In the genomic region with DNA sequence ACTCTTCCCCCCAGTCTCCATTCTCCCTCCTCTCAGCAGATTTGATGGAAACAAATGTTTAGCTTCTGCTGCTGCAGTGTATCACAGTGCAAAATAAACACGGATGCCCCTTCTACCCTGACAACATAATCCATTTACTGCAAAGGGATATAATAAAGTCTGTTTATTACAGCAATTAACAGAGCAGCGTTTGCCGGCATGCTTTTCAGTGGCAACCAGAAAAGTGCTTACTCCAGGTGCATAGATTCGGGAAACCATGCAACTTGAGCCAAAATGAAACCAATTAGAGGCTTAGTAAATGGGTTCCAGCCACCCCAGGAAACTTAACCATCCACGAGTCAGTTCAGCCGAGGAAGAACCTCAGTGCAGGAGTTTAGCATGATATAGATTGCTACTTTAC, we compare ENCODE assay signal across 27 cellular contexts. TPM values are rescaled to one million over a fixed set of nuclear protein-coding genes. Genes with fewer than 3 reads are reported as not detected.
DNase-seq lines count a peak whose midpoint lies in the region; ATAC-seq, FAIRE-seq and TF ChIP-seq lines count a peak whose summit lies in the region.
"Had no signal": no experiment of that assay in that cellular context is flagged by ENCODE, and none has a peak within 500 bp of the region (broad histone marks: within the 10 kb centered on the region; RNA-seq: fewer than 3 reads in every experiment).

No MANE protein-coding gene starts in this region.

- TF ChIP-seq CTCF in OCI-LY7 (conservative IDR thresholded peaks at IDR 0.05; ENCODE audit: low read length): no peak

- CTCF ChIA-PET in OCI-LY7 (lab: Charles Lee; ENCODE audit: unreplicated experiment): no interaction called here

- POLR2A ChIA-PET in OCI-LY7 (lab: Charles Lee): no interaction called here

- DNase-seq in NCI-H2171 treated with DMSO at 0.1 percent for 48 hours (lab: John Stamatoyannopoulos, UW) (peak; percentile 7), NCI-H2171 (lab: John Stamatoyannopoulos, UW) (no peak), NCI-H2081 treated with DMSO at 0.1 percent for 48 hours (lab: John Stamatoyannopoulos, UW) (peak; percentile 90), OCI-LY7 (ENCODE audit: low spot score) (no peak), small intestine (peak; percentile 51), NCI-H1694 treated with DMSO at 0.1 percent for 48 hours (lab: John Stamatoyannopoulos, UW) (no peak), GOT3 (lab: John Stamatoyannopoulos, UW) (no peak)
- DNase-seq: activated CD4-positive, alpha-beta T cell treated with anti-CD3 and anti-CD28 coated beads for 4 hours; activated naive CD8-positive, alpha-beta T cell treated with anti-CD3 and anti-CD28 coated beads, Interleukin-2, amount 50 U/mL, for 24 hours; Caco-2; cortex of kidney; hypothalamus; lower lobe of right lung; stimulated activated CD4-positive, alpha-beta T cell treated with anti-CD3 and anti-CD28 coated beads, Interleukin-2, amount 100 ng/mL, for 24 hours; stimulated activated naive CD8-positive, alpha-beta T cell treated with anti-CD3 and anti-CD28 coated beads, Interleukin-15, Interleukin-2, amounts not matched to agents 100 U/mL and 50 U/mL, for 24 hours; SW 1271 had no signal

- H3K79me2 ChIP-seq in OCI-LY7 (ENCODE audit: insufficient read depth, low read depth, low read length): no peaks in the 10 kb centered on the region

- peak overlapping the region; percentile 10; the same call in 1 of the 2 replicates for H3K4me2 ChIP-seq in OCI-LY7 (ENCODE audit: low read length)

- H3K27ac ChIP-seq in OCI-LY7 (ENCODE audit: low read depth, low read length, poor library complexity, severe bottlenecking) (no peak overlapping the region), small intestine (ENCODE audit: low read depth in 1 of 2, low read length in 1 of 2) (no peak overlapping the region)
- H3K27ac ChIP-seq: 22Rv1, breast epithelium, lower lobe of right lung, tibial nerve had no signal

- H3K9me2 ChIP-seq in OCI-LY7 (ENCODE audit: insufficient read depth, low read length): no peaks in the 10 kb centered on the region

- no peak for FAIRE-seq in small intestine (lab: Jason Lieb, UNC)
- FAIRE-seq: H54, HTR-8/SVneo had no signal

- H3K36me3 ChIP-seq in OCI-LY7 (ENCODE audit: insufficient read depth, low read length) (no peaks in the 10 kb centered on the region), small intestine (ENCODE audit: control insufficient read depth in 2 of 2, insufficient read depth in 2 of 2, low read length in 2 of 2) (no peaks in the 10 kb centered on the region)
- H3K36me3 ChIP-seq: breast epithelium, lower lobe of right lung, tibial nerve had no signal

- intact Hi-C loops in OCI-LY7 (cut with micrococcal nuclease; ENCODE audit: unreplicated experiment): loop anchor here (5.0 kb wide), 2 partner anchors 82 to 162 kb away; no protein-coding TSS in a partner anchor

- no TSS peak for BruUV-seq in OCI-LY7 (replicated peaks; lab: Mats Ljungman, UMichigan)

- H2AFZ ChIP-seq in OCI-LY7 (ENCODE audit: low read length): no peak overlapping the region

- H3K9me3 ChIP-seq in OCI-LY7 (ENCODE audit: low read length) (no peaks in the 10 kb centered on the region), small intestine (ENCODE audit: control insufficient read depth, low read depth) (no peaks in the 10 kb centered on the region)
- H3K9me3 ChIP-seq: breast epithelium, Caco-2, lower lobe of right lung, tibial nerve had no signal

- no peaks in the 10 kb centered on the region for H4K20me1 ChIP-seq in OCI-LY7 (ENCODE audit: insufficient read depth, low read length)

- ATAC-seq in HG03520 (IDR thresholded peaks at IDR 0.05; ENCODE audit: unreplicated experiment): no peak
- ATAC-seq: activated naive CD8-positive, alpha-beta T cell treated with anti-CD3 and anti-CD28 coated beads, Interleukin-2, amount 50 U/mL, for 24 hours; activated T-helper 17 cell treated with anti-CD3 and anti-CD28 coated beads, Interleukin-2, amount 50 U/mL, for 72 hours; lower lobe of right lung; stimulated activated naive CD8-positive, alpha-beta T cell treated with anti-CD3 and anti-CD28 coated beads, Interleukin-15, Interleukin-2, amounts not matched to agents 100 U/mL and 50 U/mL, for 24 hours had no signal

- no peak overlapping the region for H3K4me3 ChIP-seq in OCI-LY7 (ENCODE audit: low read depth, low read length, poor library complexity, severe bottlenecking)
- H3K4me3 ChIP-seq in small intestine (ENCODE audit: low read depth in 1 of 2, low read length in 2 of 2): no peak overlapping the region
- H3K4me3 ChIP-seq: breast epithelium, lower lobe of right lung, tibial nerve had no signal

- WGBS in small intestine, 3 donors: 14 to 48% (median 25%) methylated on average over 6 of the region's 6 CpGs

- H3K4me1 ChIP-seq in OCI-LY7 (ENCODE audit: insufficient read depth, low read length, poor library complexity, severe bottlenecking) (peaks cover 64% of the 10 kb centered on the region), small intestine (ENCODE audit: control insufficient read depth in 2 of 2, insufficient read depth in 1 of 2, low read depth in 1 of 2, low read length in 1 of 2) (no peaks in the 10 kb centered on the region)
- H3K4me1 ChIP-seq: Caco-2 had no signal

- H3K27me3 ChIP-seq in small intestine (ENCODE audit: control insufficient read depth in 2 of 2, insufficient read depth in 2 of 2, low read length in 2 of 2): no peaks in the 10 kb centered on the region
- H3K27me3 ChIP-seq: breast epithelium had no signal

RNA-seq across cellular contexts. Expression of a gene that starts 12.9 kb away (rescaled TPM):
- 0.44 and 0.57 TPM in 2 replicates for total RNA-seq in OCI-LY7 (2014; rRNA removed; shearing (Covaris generic))
- total RNA-seq in OCI-LY7 (2022): 0.63 TPM in 1 of 2 replicates, not detected in the other
- polyA plus RNA-seq in small intestine: 1 to 10 TPM in 2 of 3 donors, under 1 TPM in 1; 0.34 to 3.8 (median 1.1) TPM
- total RNA-seq: Caco-2, fibroblast of villous mesenchyme, LHCN-M2, lower lobe of right lung, myocyte, osteocyte, tibial nerve had no signal

RNA-seq across cellular contexts. Expression of a gene that starts 21.1 kb away (rescaled TPM):
- total RNA-seq in OCI-LY7 (2014; rRNA removed; shearing (Covaris generic)): 0.19 TPM in 1 of 2 replicates, not detected in the other
- total RNA-seq in OCI-LY7 (2022): 0.29 and 0.48 TPM in 2 replicates
- under 1 TPM in 2 of 3 donors, not detected in 1; 0.22 to 0.30 TPM for polyA plus RNA-seq in small intestine
- total RNA-seq: fibroblast of villous mesenchyme, LHCN-M2, myocyte, osteocyte had no signal

Comparison
In these comparisons a context has a peak if more than half of its experiments do, and no peak if none do; other contexts are left out.
1. DNase-seq: peak in NCI-H2171 treated with DMSO at 0.1 percent for 48 hours (single experiment), NCI-H2081 treated with DMSO at 0.1 percent for 48 hours (single experiment) and small intestine (single experiment); none in NCI-H2171 (single experiment), OCI-LY7 (single experiment), NCI-H1694 treated with DMSO at 0.1 percent for 48 hours (single experiment) and GOT3 (single experiment).